In the genomic region with DNA sequence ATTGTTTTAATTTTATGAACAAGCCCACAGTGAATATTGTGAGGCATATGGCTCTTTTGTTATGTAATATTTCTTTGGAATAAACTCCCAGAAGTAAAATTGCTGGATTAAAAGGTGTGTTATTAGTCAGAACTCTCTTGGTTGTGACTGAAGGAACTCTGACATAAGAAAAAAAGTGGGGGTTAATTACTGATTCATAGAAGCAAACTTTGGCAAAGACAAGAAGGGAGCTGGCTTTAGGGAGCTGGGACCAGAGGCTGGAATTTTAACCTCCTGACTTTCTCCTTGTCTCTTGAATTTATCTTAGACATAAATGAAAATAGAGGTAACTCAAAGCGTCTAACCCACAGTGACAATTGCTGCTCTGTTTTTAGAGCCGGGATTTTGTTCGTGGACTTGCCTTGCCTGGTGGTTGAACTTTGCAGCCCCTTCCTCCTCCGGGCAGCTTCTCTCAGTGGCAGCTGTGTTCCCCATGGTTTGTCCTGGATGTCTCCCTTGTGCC, we compare ENCODE assay signal across 8 cellular contexts. TPM values are rescaled to one million over a fixed set of nuclear protein-coding genes. Genes with fewer than 3 reads are reported as not detected.
DNase-seq lines count a peak whose midpoint lies in the region; ATAC-seq and TF ChIP-seq lines count a peak whose summit lies in the region.

No MANE protein-coding gene starts in this region.

- peak overlapping the region; percentile 70 for H3K27ac Mint-ChIP-seq in activated T-helper 1 cell treated with anti-CD3 and anti-CD28 coated beads, Interleukin-12 subunit alpha, Interleukin-12 subunit beta, Interleukin-2, Interleukin-4 antibody, amounts not matched to agents 30 ng/mL and 10 ng/mL and 1 ng/mL, durations not matched to agents 14 hours and 24 hours and 36 hours

- intact Hi-C loops in Right ventricle myocardium superior (cut with DNase I), result loop anchor here (2.0 kb wide), 1 partner anchor 27 kb away; the partner anchor contains the start of gene ARHGAP31
- intact Hi-C loops in left ventricle myocardium superior (cut with micrococcal nuclease), result no loop called here
- intact Hi-C loops in activated T-helper 1 cell treated with anti-CD3 and anti-CD28 coated beads, Interleukin-12 subunit alpha, Interleukin-12 subunit beta, Interleukin-2, Interleukin-4 antibody, amounts not matched to agents 30 ng/mL and 10 ng/mL and 1 ng/mL, durations not matched to agents 14 hours and 24 hours and 36 hours (cut with micrococcal nuclease), result loop anchor here (2.0 to 10.0 kb wide), 5 partner anchors 45 to 1420 kb away; partner anchors contain the start of genes B4GALT4, GSK3B, GTF2E1 and LRRC58
- intact Hi-C loops in stomach (cut with DNase I; ENCODE audit: low total_unique reads), result no loop called here

- peaks cover 28% of the 10 kb centered on the region for H3K27me3 Mint-ChIP-seq in activated T-helper 1 cell treated with anti-CD3 and anti-CD28 coated beads, Interleukin-12 subunit alpha, Interleukin-12 subunit beta, Interleukin-2, Interleukin-4 antibody, amounts not matched to agents 30 ng/mL and 10 ng/mL and 1 ng/mL, durations not matched to agents 14 hours and 24 hours and 36 hours (ENCODE audit: insufficient read depth)

- peak overlapping the region; percentile 73 for H3K9ac ChIP-seq in iPS-18a (ENCODE audit: low read length)

- H3K36me3 Mint-ChIP-seq in activated T-helper 1 cell treated with anti-CD3 and anti-CD28 coated beads, Interleukin-12 subunit alpha, Interleukin-12 subunit beta, Interleukin-2, Interleukin-4 antibody, amounts not matched to agents 30 ng/mL and 10 ng/mL and 1 ng/mL, durations not matched to agents 14 hours and 24 hours and 36 hours (ENCODE audit: low read depth), result peaks cover 8% of the 10 kb centered on the region

- no peaks in the 10 kb centered on the region for H3K36me3 ChIP-seq in iPS-18a (ENCODE audit: control insufficient read depth, low read depth, low read length)
- H3K36me3 ChIP-seq in stomach, result no peaks in the 10 kb centered on the region

- no peak overlapping the region for H3K27ac ChIP-seq in iPS-18a (ENCODE audit: low read length)
- peak overlapping the region; percentile 84 to 94 (median 90) for H3K27ac ChIP-seq in stomach

- 8 to 24% (median 12%) methylated on average over 4 of the region's 4 CpGs for WGBS in stomach, 5 donors

- ATAC-seq in Right ventricle myocardium superior (ENCODE audit: poor library complexity) (peak; percentile 30), left ventricle myocardium superior (no peak)

- H3K9me3 ChIP-seq in iPS-18a (ENCODE audit: control insufficient read depth, low read depth, low read length) (no peaks in the 10 kb centered on the region), stomach (no peaks in the 10 kb centered on the region)

- H3K4me3 ChIP-seq in iPS-18a (ENCODE audit: low read length) (peak overlapping the region; percentile 79), stomach (peak overlapping the region; percentile 54 to 67 (median 62))

- H3K4me3 Mint-ChIP-seq in activated T-helper 1 cell treated with anti-CD3 and anti-CD28 coated beads, Interleukin-12 subunit alpha, Interleukin-12 subunit beta, Interleukin-2, Interleukin-4 antibody, amounts not matched to agents 30 ng/mL and 10 ng/mL and 1 ng/mL, durations not matched to agents 14 hours and 24 hours and 36 hours, result peak overlapping the region; percentile 76

- no peak for TF ChIP-seq POLR2A in stomach (IDR thresholded peaks at IDR 0.05)

- no peak for TF ChIP-seq EP300 in stomach (IDR thresholded peaks at IDR 0.05)

- no peak for DNase-seq in Right ventricle myocardium superior
- no peak for DNase-seq in left ventricle myocardium superior
- no peak for DNase-seq in activated T-helper 1 cell treated with anti-CD3 and anti-CD28 coated beads, Interleukin-12 subunit alpha, Interleukin-12 subunit beta, Interleukin-2, Interleukin-4 antibody, amounts not matched to agents 30 ng/mL and 10 ng/mL and 1 ng/mL, durations not matched to agents 14 hours and 24 hours and 36 hours (ENCODE audit: low spot score)
- DNase-seq in stomach, result no peak
- DNase-seq in NCI-H2227 (lab: John Stamatoyannopoulos, UW; ENCODE audit: unreplicated experiment), result no peak
- no peak for DNase-seq in NCI-H524 treated with DMSO at 0.1 percent for 48 hours (lab: John Stamatoyannopoulos, UW)
- no peak for DNase-seq in NCI-H526 treated with DMSO at 0.1 percent for 48 hours (lab: John Stamatoyannopoulos, UW)

- H3K4me1 Mint-ChIP-seq in activated T-helper 1 cell treated with anti-CD3 and anti-CD28 coated beads, Interleukin-12 subunit alpha, Interleukin-12 subunit beta, Interleukin-2, Interleukin-4 antibody, amounts not matched to agents 30 ng/mL and 10 ng/mL and 1 ng/mL, durations not matched to agents 14 hours and 24 hours and 36 hours (ENCODE audit: low read depth), result peaks cover 55% of the 10 kb centered on the region

- H3K27me3 ChIP-seq in iPS-18a (ENCODE audit: control insufficient read depth, insufficient read depth, low read length) (no peaks in the 10 kb centered on the region), stomach (no peaks in the 10 kb centered on the region)

- peaks cover 25% of the 10 kb centered on the region for H3K4me1 ChIP-seq in iPS-18a (ENCODE audit: control insufficient read depth, low read depth, low read length)
- peaks cover 6 to 26% (median 14%) of the 10 kb centered on the region in 4 donors for H3K4me1 ChIP-seq in stomach

- no peak for TF ChIP-seq CTCF in stomach (IDR thresholded peaks at IDR 0.05)

- no peaks in the 10 kb centered on the region for H3K9me3 Mint-ChIP-seq in activated T-helper 1 cell treated with anti-CD3 and anti-CD28 coated beads, Interleukin-12 subunit alpha, Interleukin-12 subunit beta, Interleukin-2, Interleukin-4 antibody, amounts not matched to agents 30 ng/mL and 10 ng/mL and 1 ng/mL, durations not matched to agents 14 hours and 24 hours and 36 hours

RNA-seq across cellular contexts. Expression of gene ARHGAP31, which starts 27.9 kb away (rescaled TPM):
- total RNA-seq in Right ventricle myocardium superior, result 42.1 TPM
- 41.7 TPM for total RNA-seq in left ventricle myocardium superior
- 7.5 and 8.0 TPM in 2 replicates for total RNA-seq in activated T-helper 1 cell treated with anti-CD3 and anti-CD28 coated beads, Interleukin-12 subunit alpha, Interleukin-12 subunit beta, Interleukin-2, Interleukin-4 antibody, amounts not matched to agents 30 ng/mL and 10 ng/mL and 1 ng/mL, durations not matched to agents 14 hours and 24 hours and 36 hours
- total RNA-seq in stomach, result 100 to 1,000 TPM in 1 of 5 donors, 10 to 100 TPM in 2, 1 to 10 TPM in 2; 2.9 to 275 (median 14.1) TPM
- 1 to 10 TPM; 1.2 to 2.6 (median 2.1) TPM for polyA plus RNA-seq in stomach

Comparison
In these comparisons a context has a peak if more than half of its experiments do, and no peak if none do; other contexts are left out.
1. intact Hi-C loops: an anchor here in Right ventricle myocardium superior (2.0 kb wide) and activated T-helper 1 cell treated with anti-CD3 and anti-CD28 coated beads, Interleukin-12 subunit alpha, Interleukin-12 subunit beta, Interleukin-2, Interleukin-4 antibody, amounts not matched to agents 30 ng/mL and 10 ng/mL and 1 ng/mL, durations not matched to agents 14 hours and 24 hours and 36 hours (2.0 to 10.0 kb wide); none called in left ventricle myocardium superior and stomach.